In genomic region chr5:160152901-160153300, GRCh38 we compare ENCODE assay signal across 16 cellular contexts.
"Had no signal": no experiment of that assay in that cellular context is flagged by ENCODE, and none has a peak within 500 bp of the region (broad histone marks: within the 10 kb centered on the region; RNA-seq: fewer than 3 reads in every experiment).

No MANE protein-coding gene starts in this region.

- H3K36me3 ChIP-seq: heart left ventricle, neutrophil, stomach, thoracic aorta, transverse colon had no signal

- H3K27me3 ChIP-seq: heart left ventricle, neutrophil, stomach, transverse colon had no signal

- H3K27ac ChIP-seq: heart left ventricle, neutrophil, stomach, thoracic aorta, transverse colon had no signal

- H3K9me3 ChIP-seq: heart left ventricle, neutrophil, stomach, thoracic aorta, transverse colon had no signal

- H3K36me3 Mint-ChIP-seq: naive thymus-derived CD4-positive, alpha-beta T cell had no signal

- ATAC-seq: esophagus mucosa; heart left ventricle; naive thymus-derived CD4-positive, alpha-beta T cell; sciatic nerve had no signal

- H3K27ac Mint-ChIP-seq: nephron progenitor cell had no signal

- H3K4me1 Mint-ChIP-seq: nephron progenitor cell had no signal

- H3K9me3 Mint-ChIP-seq: naive thymus-derived CD4-positive, alpha-beta T cell; nephron progenitor cell had no signal

- DNase-seq: effector memory CD4-positive, alpha-beta T cell; heart left ventricle; hippocampal formation; mammary epithelial cell; naive thymus-derived CD4-positive, alpha-beta T cell; nephron progenitor cell; stimulated activated CD4-positive, alpha-beta T cell treated with anti-CD3 and anti-CD28 coated beads, Interleukin-2, amount 100 ng/mL, for 24 hours; stimulated activated CD4-positive, alpha-beta T cell treated with anti-CD3 and anti-CD28 coated beads, Interleukin-4, amount 100 ng/mL, for 4 hours; stimulated activated naive CD4-positive, alpha-beta T cell; stomach; substantia nigra; transverse colon had no signal

- H3K4me3 Mint-ChIP-seq: naive thymus-derived CD4-positive, alpha-beta T cell; nephron progenitor cell had no signal

- H3K4me3 ChIP-seq: heart left ventricle, stomach, thoracic aorta, transverse colon had no signal

- H3K4me1 ChIP-seq: heart left ventricle, stomach, transverse colon had no signal
